13 cellular contexts compared by ENCODE assay signal in genomic region chr17:79804856-79805696, GRCh38. TPM values are rescaled to one million over a fixed set of nuclear protein-coding genes. Genes with fewer than 3 reads are reported as not detected.
DNase-seq lines count a peak whose midpoint lies in the region; ATAC-seq and TF ChIP-seq lines count a peak whose summit lies in the region.
"Had no signal": no experiment of that assay in that cellular context is flagged by ENCODE, and none has a peak within 500 bp of the region (broad histone marks: within the 10 kb centered on the region; RNA-seq: fewer than 3 reads in every experiment).

No MANE protein-coding gene starts in this region.

- TF ChIP-seq CTCF in activated B cell treated with CpG ODN at 0.5 μM for 24 hours (IDR thresholded peaks at IDR 0.05) (no peak), nephron (IDR thresholded peaks at IDR 0.05; ENCODE audit: unreplicated experiment in 3 of 3) (no peak), colonic mucosa (IDR thresholded peaks at IDR 0.05) (no peak)

- POLR2A ChIA-PET in activated B cell treated with CpG ODN at 0.5 μM for 24 hours (lab: Charles Lee) = interaction anchor here (1.0 to 18.2 kb wide), 11 partner anchors 9 to 192 kb away, joined by 3 to 212 read pairs (median 7); partner anchors contain the start of genes CBX4 and CBX8

- H3K36me3 ChIP-seq in colonic mucosa = no peaks in the 10 kb centered on the region
- H3K36me3 ChIP-seq: sigmoid colon had no signal

- no peaks in the 10 kb centered on the region for H3K9me3 ChIP-seq in colonic mucosa
- H3K9me3 ChIP-seq: sigmoid colon had no signal

- H3K27me3 Mint-ChIP-seq in T-helper 1 cell treated with Interleukin-12 subunit alpha and Interleukin-12 subunit beta and Interleukin-4 antibody, amounts not matched to agents 30 μg/mL and 1 μg/mL, for 36 hours (ENCODE audit: low read depth) = peaks cover 84% of the 10 kb centered on the region
- H3K27me3 Mint-ChIP-seq in activated B cell treated with CpG ODN at 0.5 μM for 24 hours = peaks cover 56% of the 10 kb centered on the region
- peaks cover 100% of the 10 kb centered on the region for H3K27me3 Mint-ChIP-seq in nephron (ENCODE audit: low read depth)

- H3K36me3 Mint-ChIP-seq in T-helper 1 cell treated with Interleukin-12 subunit alpha and Interleukin-12 subunit beta and Interleukin-4 antibody, amounts not matched to agents 30 μg/mL and 1 μg/mL, for 36 hours (ENCODE audit: low read depth) = peaks cover 6% of the 10 kb centered on the region
- peaks cover 5% of the 10 kb centered on the region for H3K36me3 Mint-ChIP-seq in activated B cell treated with CpG ODN at 0.5 μM for 24 hours (ENCODE audit: low read depth)
- H3K36me3 Mint-ChIP-seq in nephron (ENCODE audit: low read depth) = no peaks in the 10 kb centered on the region

- no peak overlapping the region for H3K27ac ChIP-seq in colonic mucosa
- H3K27ac ChIP-seq: 22Rv1, GM23248, sigmoid colon had no signal

- peaks cover 89% of the 10 kb centered on the region for H3K27me3 ChIP-seq in colonic mucosa

- peaks cover 24% of the 10 kb centered on the region for H3K4me1 Mint-ChIP-seq in T-helper 1 cell treated with Interleukin-12 subunit alpha and Interleukin-12 subunit beta and Interleukin-4 antibody, amounts not matched to agents 30 μg/mL and 1 μg/mL, for 36 hours (ENCODE audit: low read depth)
- H3K4me1 Mint-ChIP-seq in activated B cell treated with CpG ODN at 0.5 μM for 24 hours = peaks cover 37% of the 10 kb centered on the region
- H3K4me1 Mint-ChIP-seq in nephron = peaks cover 28% of the 10 kb centered on the region

- no peak overlapping the region for H3K9ac ChIP-seq in colonic mucosa (ENCODE audit: low read depth in 2 of 2, low read length in 2 of 2)
- H3K9ac ChIP-seq: GM23248 had no signal

- DNase-seq in T-helper 1 cell = no peak
- no peak for DNase-seq in activated B cell treated with CpG ODN at 0.5 μM for 24 hours
- DNase-seq in colonic mucosa = no peak
- no peak for DNase-seq in cardiac septum (ENCODE audit: low spot score)
- DNase-seq: caudate nucleus, GM23248, midbrain, sigmoid colon had no signal

- peak overlapping the region; percentile 85 for H3K27ac Mint-ChIP-seq in T-helper 1 cell treated with Interleukin-12 subunit alpha and Interleukin-12 subunit beta and Interleukin-4 antibody, amounts not matched to agents 30 μg/mL and 1 μg/mL, for 36 hours
- H3K27ac Mint-ChIP-seq in activated B cell treated with CpG ODN at 0.5 μM for 24 hours (peak overlapping the region; percentile 91), nephron (no peak overlapping the region)

- CTCF ChIA-PET in activated B cell treated with CpG ODN at 0.5 μM for 24 hours (lab: Charles Lee) = interaction anchor here (0.7 to 1.7 kb wide), 4 partner anchors 30 to 126 kb away, joined by 3 to 7 read pairs (median 4); no protein-coding TSS in a partner anchor

- no peak overlapping the region for H3K4me3 ChIP-seq in colonic mucosa
- H3K4me3 ChIP-seq: GM23248, sigmoid colon had no signal

- intact Hi-C loops in activated B cell treated with CpG ODN at 0.5 μM for 24 hours (cut with micrococcal nuclease) = loop anchor here (1.0 to 10.0 kb wide), 5 partner anchors 34 to 1710 kb away; partner anchors contain the start of genes ACTG1, BAHCC1 and CBX4
- intact Hi-C loops in colonic mucosa (cut with DNase I) = loop anchor here (5.0 kb wide), 1 partner anchor 37 kb away; no protein-coding TSS in a partner anchor
- intact Hi-C loops in cardiac septum (cut with DNase I) = loop anchor here (5.0 kb wide), 3 partner anchors 58 to 187 kb away; no protein-coding TSS in a partner anchor

- peak overlapping the region; percentile 50 for H3K4me3 Mint-ChIP-seq in T-helper 1 cell treated with Interleukin-12 subunit alpha and Interleukin-12 subunit beta and Interleukin-4 antibody, amounts not matched to agents 30 μg/mL and 1 μg/mL, for 36 hours
- H3K4me3 Mint-ChIP-seq in activated B cell treated with CpG ODN at 0.5 μM for 24 hours = peak overlapping the region; percentile 81
- H3K4me3 Mint-ChIP-seq in nephron = peak overlapping the region in 2 of 3 experiments; percentile 65 to 66

- H3K4me1 ChIP-seq in colonic mucosa = peaks cover 17% of the 10 kb centered on the region

- peaks cover 4% of the 10 kb centered on the region for H3K9me3 Mint-ChIP-seq in T-helper 1 cell treated with Interleukin-12 subunit alpha and Interleukin-12 subunit beta and Interleukin-4 antibody, amounts not matched to agents 30 μg/mL and 1 μg/mL, for 36 hours
- H3K9me3 Mint-ChIP-seq in activated B cell treated with CpG ODN at 0.5 μM for 24 hours = no peaks in the 10 kb centered on the region
- no peaks in the 10 kb centered on the region for H3K9me3 Mint-ChIP-seq in nephron

- peak; percentile 10 for ATAC-seq in GM21825 (IDR thresholded peaks at IDR 0.05; ENCODE audit: unreplicated experiment)
- ATAC-seq in activated B cell treated with CpG ODN at 0.5 μM for 24 hours (ENCODE audit: low read depth) = peak; percentile 2
- ATAC-seq in HG02798 (IDR thresholded peaks at IDR 0.05; ENCODE audit: poor library complexity, unreplicated experiment) = no peak

RNA-seq across cellular contexts. Expression of gene CBX8, which starts 8.2 kb away (rescaled TPM):
- total RNA-seq in activated B cell treated with CpG ODN at 0.5 μM for 24 hours (4.0 and 4.9 TPM in 2 replicates), colonic mucosa (1 to 10 TPM; 5.0 to 8.1 TPM), cardiac septum (5.7 TPM)

RNA-seq across cellular contexts. Expression of gene CBX2, which starts 27.1 kb away (rescaled TPM):
- total RNA-seq in activated B cell treated with CpG ODN at 0.5 μM for 24 hours (0.37 and 0.67 TPM in 2 replicates), colonic mucosa (1 to 10 TPM; 2.1 to 4.0 TPM), cardiac septum (3.5 TPM)

RNA-seq across cellular contexts. Expression of gene CBX4, which starts 34.2 kb away (rescaled TPM):
- 55.6 and 56.3 TPM in 2 replicates for total RNA-seq in activated B cell treated with CpG ODN at 0.5 μM for 24 hours
- 10 to 100 TPM; 10.6 to 18.1 TPM for total RNA-seq in colonic mucosa
- total RNA-seq in cardiac septum = 23.8 TPM

Comparison
In these comparisons a context has a peak if more than half of its experiments do, and no peak if none do; other contexts are left out.
1. H3K27ac Mint-ChIP-seq: peak in T-helper 1 cell treated with Interleukin-12 subunit alpha and Interleukin-12 subunit beta and Interleukin-4 antibody, amounts not matched to agents 30 μg/mL and 1 μg/mL, for 36 hours (single experiment) and activated B cell treated with CpG ODN at 0.5 μM for 24 hours (single experiment); none in nephron (0 of 3).
2. Peak in every context shown above with its lines, with median percentiles within 50 percentile points of each other: H3K4me3 Mint-ChIP-seq.